In the genomic region with DNA sequence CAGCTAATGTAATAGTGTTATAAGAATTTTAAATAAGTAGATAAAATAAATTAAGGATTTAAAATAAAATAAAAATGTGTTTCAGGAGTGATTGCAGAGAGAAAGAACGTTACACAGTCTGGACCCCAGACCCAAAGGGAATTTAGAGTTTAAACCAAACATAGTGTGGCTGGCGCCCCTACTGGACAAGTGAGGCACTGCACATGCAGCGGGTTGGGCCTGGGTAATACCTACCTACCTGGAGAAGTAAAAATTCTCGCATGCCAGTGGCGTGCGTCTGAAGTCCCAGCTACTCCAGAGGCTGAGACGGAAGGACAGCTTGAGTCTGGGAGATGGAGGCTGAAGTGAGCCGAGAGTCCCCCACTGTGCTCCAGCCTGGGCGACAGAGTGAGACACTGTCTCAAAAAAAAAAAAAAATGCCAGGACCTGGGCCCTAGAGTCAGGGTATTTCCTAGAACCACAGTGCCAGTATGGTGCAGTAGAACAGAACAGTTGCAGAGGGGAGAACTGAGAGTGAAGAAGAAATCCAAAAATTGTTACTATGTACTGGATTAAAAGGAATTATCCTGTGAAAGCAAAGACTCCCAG, we compare ENCODE assay signal across 9 cellular contexts.
DNase-seq lines count a peak whose midpoint lies in the region; ATAC-seq and TF ChIP-seq lines count a peak whose summit lies in the region.
"Had no signal": no experiment of that assay in that cellular context is flagged by ENCODE, and none has a peak within 500 bp of the region (broad histone marks: within the 10 kb centered on the region; RNA-seq: fewer than 3 reads in every experiment).

No MANE protein-coding gene starts in this region.

- no peak overlapping the region for H3K4me3 ChIP-seq in WI38 (ENCODE audit: low read depth, low read length)
- H3K4me3 ChIP-seq in epithelial cell of proximal tubule (ENCODE audit: low read depth, low read length): no peak overlapping the region
- H3K4me3 ChIP-seq: lung had no signal

- ATAC-seq in HG02938 (IDR thresholded peaks at IDR 0.05; ENCODE audit: unreplicated experiment): peak; percentile 78

- DNase-seq in epithelial cell of proximal tubule (ENCODE audit: low read depth) (no peak), HCEC 1CT (no peak), NCI-H1930 (lab: John Stamatoyannopoulos, UW) (no peak)
- DNase-seq in stimulated activated CD4-positive, alpha-beta T cell treated with anti-CD3 and anti-CD28 coated beads, Interleukin-4, amount 100 ng/mL, for 4 hours: peak; percentile 5 to 40
- DNase-seq in effector CD8-positive, alpha-beta T cell (lab: John Stamatoyannopoulos, UW): no peak

- TF ChIP-seq CTCF in GM12874 (IDR thresholded peaks at IDR 0.05; ENCODE audit: insufficient read depth, low read depth, low read length) (peak; percentile 88), WI38 (IDR thresholded peaks at IDR 0.05; ENCODE audit: low read depth, low read length) (peak; percentile 50), epithelial cell of proximal tubule (conservative IDR thresholded peaks at IDR 0.05; ENCODE audit: low read depth, low read length) (peak; percentile 67)

Comparison
In these comparisons a context has a peak if more than half of its experiments do, and no peak if none do; other contexts are left out.
1. DNase-seq: peak in stimulated activated CD4-positive, alpha-beta T cell treated with anti-CD3 and anti-CD28 coated beads, Interleukin-4, amount 100 ng/mL, for 4 hours (2 of 2); none in epithelial cell of proximal tubule (single experiment), HCEC 1CT (single experiment), effector CD8-positive, alpha-beta T cell (single experiment) and NCI-H1930 (0 of 2).
2. Peak in every context shown above with its lines, with median percentiles within 50 percentile points of each other: CTCF ChIP-seq.